In the genomic region with DNA sequence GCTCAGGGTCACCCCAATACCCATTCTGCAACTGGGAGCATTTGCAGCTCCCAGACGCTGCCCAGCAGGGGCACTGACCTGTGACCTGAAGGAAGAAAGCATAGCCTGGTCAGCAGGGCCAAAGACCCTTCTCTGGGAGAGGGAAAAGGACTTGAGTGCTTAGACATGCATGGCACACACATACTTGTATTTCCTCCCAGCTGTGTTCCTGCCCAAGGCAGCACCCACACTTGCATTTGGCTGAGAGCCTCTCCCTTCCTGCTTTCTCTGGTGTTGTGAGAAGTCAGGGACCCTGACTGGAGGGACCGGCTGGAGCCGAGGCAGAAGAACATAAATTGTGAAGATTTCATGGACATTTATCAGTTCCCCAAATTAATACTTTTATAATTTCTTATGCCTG, we compare ENCODE assay signal across 29 cellular contexts. TPM values are rescaled to one million over a fixed set of nuclear protein-coding genes. Genes with fewer than 3 reads are reported as not detected.
"Had no signal": no experiment of that assay in that cellular context is flagged by ENCODE, and none has a peak within 500 bp of the region (broad histone marks: within the 10 kb centered on the region; RNA-seq: fewer than 3 reads in every experiment).

No MANE protein-coding gene starts in this region.

- H3K27ac ChIP-seq: heart left ventricle, left lung, lower lobe of right lung, neutrophil, parathyroid adenoma, right atrium auricular region, skin epidermis, transverse colon, upper lobe of left lung had no signal

- H3K4me3 ChIP-seq: heart left ventricle, left lung, lower lobe of right lung, right atrium auricular region, skin epidermis, transverse colon, upper lobe of left lung had no signal

- DNase-seq: glutamatergic neuron; heart left ventricle; hypothalamus; immature natural killer cell; kidney; left colon; left lung; lower lobe of right lung; mammary epithelial cell; mesendoderm; naive B cell; natural killer cell; occipital lobe; stimulated activated CD4-positive, alpha-beta T cell treated with anti-CD3 and anti-CD28 coated beads, Interleukin-1b, Interleukin-23, amount 100 ng/mL, for 48 hours; stimulated activated CD4-positive, alpha-beta T cell treated with anti-CD3 and anti-CD28 coated beads, Interleukin-2, amount 100 ng/mL, for 48 hours; stimulated activated CD4-positive, alpha-beta T cell treated with anti-CD3 and anti-CD28 coated beads, Interleukin-4, amount 100 ng/mL, for 4 hours; stimulated activated CD8-positive, alpha-beta memory T cell treated with anti-CD3 and anti-CD28 coated beads, Interleukin-4, amount 100 ng/mL, for 48 hours; stimulated activated naive CD4-positive, alpha-beta T cell treated with Interleukin-2 at 50 U/mL for 16 hours; stimulated activated naive CD8-positive, alpha-beta T cell treated with anti-CD3 and anti-CD28 coated beads, Interleukin-15, amount 100 ng/mL, for 72 hours; substantia nigra; transverse colon; upper lobe of left lung had no signal

- H3K9me3 ChIP-seq: lower lobe of right lung, neutrophil, right atrium auricular region, transverse colon, upper lobe of left lung had no signal

- H3K9ac ChIP-seq: parathyroid adenoma had no signal

- H2AFZ ChIP-seq: parathyroid adenoma had no signal

- H3K27me3 ChIP-seq: heart left ventricle, left lung, right atrium auricular region, upper lobe of left lung had no signal

- ATAC-seq: heart left ventricle; left colon; left lung; lower lobe of right lung; natural killer cell; sciatic nerve; stimulated activated memory B cell treated with anti-CD40 and anti-IgM and Interleukin-4, amounts not matched to agents 10 μg/mL and 1 μg/mL and 100 μg/mL, for 72 hours; stimulated activated naive CD8-positive, alpha-beta T cell treated with anti-CD3 and anti-CD28 coated beads, Interleukin-15, amount 100 ng/mL, for 72 hours had no signal

- H3K36me3 ChIP-seq: heart left ventricle, left lung, lower lobe of right lung, neutrophil, right atrium auricular region, transverse colon, upper lobe of left lung had no signal

- H3K4me1 ChIP-seq: heart left ventricle, left lung, lower lobe of right lung, right atrium auricular region, transverse colon, upper lobe of left lung had no signal

- FAIRE-seq: islet of Langerhans, kidney had no signal

- H3K79me2 ChIP-seq: parathyroid adenoma had no signal

RNA-seq across cellular contexts. Expression of gene LAMB2, which starts 7.2 kb away (rescaled TPM):
- polyA plus RNA-seq: immature natural killer cell had no signal
